ENCODE assay signal across 8 cellular contexts in the genomic region with DNA sequence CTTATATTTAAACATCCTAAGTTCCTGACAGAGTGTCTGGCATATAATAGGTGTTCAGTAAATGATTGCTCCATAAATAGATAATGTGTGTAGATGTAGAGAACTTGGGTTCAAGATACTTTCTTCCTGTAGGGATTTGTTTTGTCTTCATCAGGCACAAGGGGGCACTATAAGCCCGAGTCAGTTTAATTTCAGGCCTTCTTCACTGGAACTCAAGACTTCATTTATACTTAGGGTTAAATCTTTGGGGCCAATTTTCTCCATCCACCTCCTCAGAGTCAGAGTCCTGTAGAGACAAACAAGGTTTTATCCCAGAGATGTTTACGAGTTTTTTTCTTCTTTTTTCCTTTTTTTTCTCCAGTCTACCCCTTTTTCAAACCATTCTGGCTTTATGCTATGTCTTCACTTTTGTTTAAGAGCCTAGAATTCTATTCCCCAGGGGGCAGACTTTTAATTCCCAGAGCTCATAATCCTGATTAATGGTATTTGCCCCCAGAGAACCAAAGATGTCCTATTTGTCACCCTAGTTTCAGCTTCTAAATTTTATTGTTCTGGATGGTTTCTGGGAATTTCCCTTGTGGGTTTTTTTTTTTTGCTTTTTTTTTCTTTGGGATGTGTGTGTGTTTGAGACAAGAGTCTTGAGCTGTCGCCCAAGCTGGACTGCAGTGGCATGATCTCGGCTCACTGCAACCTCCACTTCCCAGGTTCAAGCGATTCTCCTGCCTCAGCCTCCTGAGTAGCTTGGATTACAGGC.
DNase-seq lines count a peak whose midpoint lies in the region; ATAC-seq and TF ChIP-seq lines count a peak whose summit lies in the region.

No MANE protein-coding gene starts in this region.

- no peaks in the 10 kb centered on the region for H3K9me3 Mint-ChIP-seq in activated CD8-positive, alpha-beta memory T cell treated with anti-CD3 and anti-CD28 coated beads, Interleukin-2, amount 10 ng/mL, durations not matched to agents 7 days and 5 days (ENCODE audit: low read depth)
- no peaks in the 10 kb centered on the region for H3K9me3 Mint-ChIP-seq in natural killer cell

- CTCF ChIA-PET in activated CD8-positive, alpha-beta memory T cell treated with anti-CD3 and anti-CD28 coated beads, Interleukin-2, amount 10 ng/mL, durations not matched to agents 7 days and 5 days (lab: Charles Lee) = interaction anchor here (0.7 to 2.0 kb wide), 12 partner anchors 8 to 158 kb away, joined by 3 to 8 read pairs (median 4); a partner anchor contains a TSS

- no peaks in the 10 kb centered on the region for H3K27me3 Mint-ChIP-seq in activated CD8-positive, alpha-beta memory T cell treated with anti-CD3 and anti-CD28 coated beads, Interleukin-2, amount 10 ng/mL, durations not matched to agents 7 days and 5 days
- H3K27me3 Mint-ChIP-seq in T-helper 17 cell (no peaks in the 10 kb centered on the region), natural killer cell (ENCODE audit: low read depth in 2 of 2) (no peaks in the 10 kb centered on the region)

- H3K27ac Mint-ChIP-seq in activated CD8-positive, alpha-beta memory T cell treated with anti-CD3 and anti-CD28 coated beads, Interleukin-2, amount 10 ng/mL, durations not matched to agents 7 days and 5 days = peak overlapping the region; percentile 78
- H3K27ac Mint-ChIP-seq in T-helper 17 cell = peak overlapping the region; percentile 86
- H3K27ac Mint-ChIP-seq in natural killer cell = peak overlapping the region; percentile 77 to 83

- peaks cover 3% of the 10 kb centered on the region for H3K36me3 Mint-ChIP-seq in activated CD8-positive, alpha-beta memory T cell treated with anti-CD3 and anti-CD28 coated beads, Interleukin-2, amount 10 ng/mL, durations not matched to agents 7 days and 5 days
- H3K36me3 Mint-ChIP-seq in T-helper 17 cell (ENCODE audit: low read depth) = peaks cover 3% of the 10 kb centered on the region
- H3K36me3 Mint-ChIP-seq in natural killer cell = no peaks in the 10 kb centered on the region

- peak overlapping the region; percentile 53 for H3K4me3 Mint-ChIP-seq in activated CD8-positive, alpha-beta memory T cell treated with anti-CD3 and anti-CD28 coated beads, Interleukin-2, amount 10 ng/mL, durations not matched to agents 7 days and 5 days
- H3K4me3 Mint-ChIP-seq in T-helper 17 cell = no peak overlapping the region
- H3K4me3 Mint-ChIP-seq in natural killer cell = peak overlapping the region; percentile 78

- intact Hi-C loops in natural killer cell (cut with micrococcal nuclease) = loop anchor here (1.0 kb wide), 2 partner anchors 110 to 420 kb away; a partner anchor contains a TSS

- H3K4me3 ChIP-seq in LNCaP clone FGC (ENCODE audit: low read depth, low read length) = no peak overlapping the region

- H3K4me1 Mint-ChIP-seq in activated CD8-positive, alpha-beta memory T cell treated with anti-CD3 and anti-CD28 coated beads, Interleukin-2, amount 10 ng/mL, durations not matched to agents 7 days and 5 days = peaks cover 32% of the 10 kb centered on the region
- H3K4me1 Mint-ChIP-seq in T-helper 17 cell (peaks cover 28% of the 10 kb centered on the region), natural killer cell (peaks cover 37 to 39% of the 10 kb centered on the region in 2 donors)

- no peaks in the 10 kb centered on the region for H3K9me3 ChIP-seq in T-helper 17 cell (ENCODE audit: control insufficient read depth, low read length, poor library complexity, severe bottlenecking)

- DNase-seq in activated CD8-positive, alpha-beta memory T cell treated with anti-CD3 and anti-CD28 coated beads, Interleukin-2, amount 10 ng/mL, durations not matched to agents 7 days and 5 days = peak; percentile 74
- no peak for DNase-seq in activated CD8-positive, alpha-beta memory T cell treated with anti-CD3 and anti-CD28 coated beads, Interleukin-2, amount 50 U/mL, for 48 hours
- DNase-seq in LNCaP clone FGC (ENCODE audit: low read depth) = peak; percentile 51
- peak in 1 of 3 donors; percentile 50 for DNase-seq in T-helper 17 cell
- peak; percentile 4 for DNase-seq in effector CD8-positive, alpha-beta T cell (lab: John Stamatoyannopoulos, UW)
- DNase-seq in natural killer cell = no peak
- DNase-seq in mesenteric fat pad (ENCODE audit: low spot score) = no peak
- DNase-seq in NK-92 treated with Interleukin-12 subunit alpha and Interleukin-12 subunit beta, amount 100 ng/mL, for 24 hours (lab: John Stamatoyannopoulos, UW) = no peak

- ATAC-seq in activated CD8-positive, alpha-beta memory T cell treated with anti-CD3 and anti-CD28 coated beads, Interleukin-2, amount 10 ng/mL, durations not matched to agents 7 days and 5 days = no peak
- ATAC-seq in T-helper 17 cell (no peak), natural killer cell (no peak)

- TF ChIP-seq CTCF in LNCaP clone FGC (IDR thresholded peaks at IDR 0.05; ENCODE audit: control insufficient read depth, extremely low read depth, insufficient read depth) = peak; percentile 57
- TF ChIP-seq CTCF in natural killer cell (IDR thresholded peaks at IDR 0.05) = peak; percentile 86

Comparison
In these comparisons a context has a peak if more than half of its experiments do, and no peak if none do; other contexts are left out.
1. DNase-seq: peak in activated CD8-positive, alpha-beta memory T cell treated with anti-CD3 and anti-CD28 coated beads, Interleukin-2, amount 10 ng/mL, durations not matched to agents 7 days and 5 days (single experiment), LNCaP clone FGC (single experiment) and effector CD8-positive, alpha-beta T cell (single experiment); none in activated CD8-positive, alpha-beta memory T cell treated with anti-CD3 and anti-CD28 coated beads, Interleukin-2, amount 50 U/mL, for 48 hours (single experiment), natural killer cell (single experiment), mesenteric fat pad (single experiment) and NK-92 treated with Interleukin-12 subunit alpha and Interleukin-12 subunit beta, amount 100 ng/mL, for 24 hours (single experiment).
2. Peak in every context shown above with its lines, with median percentiles within 50 percentile points of each other: H3K27ac Mint-ChIP-seq.